In genomic region chr4:142700521-142700920, GRCh38 we compare ENCODE assay signal across 12 cellular contexts.
"Had no signal": no experiment of that assay in that cellular context is flagged by ENCODE, and none has a peak within 500 bp of the region (broad histone marks: within the 10 kb centered on the region; RNA-seq: fewer than 3 reads in every experiment).

No MANE protein-coding gene starts in this region.

- H3K9me3 ChIP-seq: esophagus squamous epithelium, lower lobe of right lung, pancreas, upper lobe of right lung had no signal

- DNase-seq: activated CD4-positive, alpha-beta T cell treated with anti-CD3 and anti-CD28 coated beads for 1 hour; activated CD8-positive, alpha-beta memory T cell treated with anti-CD3 and anti-CD28 coated beads, Interleukin-2, amount 10 ng/mL, durations not matched to agents 7 days and 5 days; esophagus squamous epithelium; foreskin fibroblast; glutamatergic neuron; lower lobe of right lung; pancreas; stimulated activated CD4-positive, alpha-beta T cell treated with anti-CD3 and anti-CD28 coated beads, Interleukin-2, amount 100 ng/mL, for 48 hours; stimulated activated naive CD4-positive, alpha-beta T cell treated with Interleukin-2 at 50 U/mL for 16 hours; T-helper 9 cell; upper lobe of right lung had no signal

- H3K4me3 Mint-ChIP-seq: activated CD8-positive, alpha-beta memory T cell treated with anti-CD3 and anti-CD28 coated beads, Interleukin-2, amount 10 ng/mL, durations not matched to agents 7 days and 5 days; mesothelial cell of epicardium had no signal

- H3K4me1 ChIP-seq: esophagus squamous epithelium, lower lobe of right lung, pancreas, upper lobe of right lung had no signal

- H3K36me3 ChIP-seq: esophagus squamous epithelium, lower lobe of right lung, pancreas, upper lobe of right lung had no signal

- H3K36me3 Mint-ChIP-seq: activated CD8-positive, alpha-beta memory T cell treated with anti-CD3 and anti-CD28 coated beads, Interleukin-2, amount 10 ng/mL, durations not matched to agents 7 days and 5 days; mesothelial cell of epicardium had no signal

- ATAC-seq: activated CD8-positive, alpha-beta memory T cell treated with anti-CD3 and anti-CD28 coated beads, Interleukin-2, amount 10 ng/mL, durations not matched to agents 7 days and 5 days; lower lobe of right lung; pancreas; upper lobe of right lung had no signal

- H3K9me3 Mint-ChIP-seq: mesothelial cell of epicardium had no signal

- H3K4me1 Mint-ChIP-seq: mesothelial cell of epicardium had no signal

- H3K27ac Mint-ChIP-seq: activated CD8-positive, alpha-beta memory T cell treated with anti-CD3 and anti-CD28 coated beads, Interleukin-2, amount 10 ng/mL, durations not matched to agents 7 days and 5 days; mesothelial cell of epicardium had no signal

- H3K27me3 ChIP-seq: esophagus squamous epithelium, pancreas, upper lobe of right lung had no signal

- H3K27me3 Mint-ChIP-seq: activated CD8-positive, alpha-beta memory T cell treated with anti-CD3 and anti-CD28 coated beads, Interleukin-2, amount 10 ng/mL, durations not matched to agents 7 days and 5 days had no signal

- H3K27ac ChIP-seq: esophagus squamous epithelium, lower lobe of right lung, pancreas, upper lobe of right lung had no signal

- H3K4me3 ChIP-seq: esophagus squamous epithelium, lower lobe of right lung, pancreas, upper lobe of right lung had no signal
